Comparison of ENCODE assay signal across 11 cellular contexts in the genomic region with DNA sequence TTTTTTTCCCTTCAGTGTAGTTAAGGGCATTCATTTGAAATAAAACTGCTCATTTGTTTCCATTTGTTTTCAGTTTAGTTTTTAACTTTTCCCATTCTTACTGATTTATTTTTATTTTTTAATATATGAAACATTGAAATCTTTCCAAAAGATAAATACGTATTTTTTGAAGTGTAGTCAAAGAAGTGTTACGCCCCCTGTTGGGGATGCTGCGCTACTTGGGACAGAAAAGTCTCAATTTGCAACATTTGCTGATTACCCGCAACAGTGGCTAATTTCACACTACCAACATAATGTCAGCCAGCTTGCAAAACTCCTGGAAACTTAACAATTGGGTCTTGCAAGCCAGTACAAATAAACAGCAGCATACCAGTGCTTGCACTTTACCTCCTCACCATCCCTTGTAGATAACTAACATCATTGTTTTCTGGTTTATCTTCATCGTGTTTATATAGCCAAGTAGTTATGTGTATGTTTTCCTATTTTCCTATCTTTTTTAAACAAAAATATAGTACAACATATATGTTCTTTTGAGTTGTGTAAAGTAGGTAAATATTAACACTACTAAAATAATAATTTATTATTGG.
A peak's percentile ranks its signal among the peaks of the same experiment; 100 is the strongest.
DNase-seq lines count a peak whose midpoint lies in the region; ATAC-seq, FAIRE-seq and TF ChIP-seq lines count a peak whose summit lies in the region.
"Had no signal": no experiment of that assay in that cellular context is flagged by ENCODE, and none has a peak within 500 bp of the region (broad histone marks: within the 10 kb centered on the region; RNA-seq: fewer than 3 reads in every experiment).

No MANE protein-coding gene starts in this region.

- H3K27me3 Mint-ChIP-seq in nephron (ENCODE audit: low read depth), result no peaks in the 10 kb centered on the region

- FAIRE-seq in bronchial epithelial cell (lab: Jason Lieb, UNC) (no peak), GM12891 (lab: Jason Lieb, UNC) (no peak)

- H3K36me3 ChIP-seq in GM06990 (ENCODE audit: control insufficient read depth, insufficient read depth, low read length), result no peaks in the 10 kb centered on the region
- no peaks in the 10 kb centered on the region for H3K36me3 ChIP-seq in bronchial epithelial cell (ENCODE audit: control insufficient read depth, insufficient read depth, low read length)

- TF ChIP-seq CTCF in GM06990 (IDR thresholded peaks at IDR 0.05; ENCODE audit: insufficient read depth, low read length, poor library complexity, severe bottlenecking), result peak; percentile 34
- TF ChIP-seq CTCF in LNCAP (IDR thresholded peaks at IDR 0.05), result peak; percentile 32; the same call in 1 of the 2 replicates
- TF ChIP-seq CTCF in bronchial epithelial cell (IDR thresholded peaks at IDR 0.05; ENCODE audit: insufficient read depth, low read length, severe bottlenecking), result peak; percentile 14
- peak in 2 of 3 experiments; percentile 37 to 39 for TF ChIP-seq CTCF in nephron (IDR thresholded peaks at IDR 0.05; ENCODE audit: unreplicated experiment in 3 of 3)

- H3K27me3 ChIP-seq in GM06990 (replicated peaks; ENCODE audit: control insufficient read depth, insufficient read depth, low read length) (no peaks in the 10 kb centered on the region), bronchial epithelial cell (ENCODE audit: control insufficient read depth, insufficient read depth, low read length) (no peaks in the 10 kb centered on the region)

- no peaks in the 10 kb centered on the region for H3K9me3 Mint-ChIP-seq in nephron

- TF ChIP-seq POLR2A in GM12891 (IDR thresholded peaks at IDR 0.05; ENCODE audit: low read depth, low read length), result no peak

- no peak overlapping the region for H3K4me3 Mint-ChIP-seq in nephron

- no peaks in the 10 kb centered on the region for H3K36me3 Mint-ChIP-seq in nephron (ENCODE audit: low read depth)

- DNase-seq in GM06990 (ENCODE audit: extremely low read depth, insufficient read length) (no peak), bronchial epithelial cell (ENCODE audit: low read depth) (no peak), GM12891 (ENCODE audit: insufficient read length, low spot score) (no peak), SK-N-DZ (ENCODE audit: low spot score) (no peak)
- DNase-seq: activated CD4-positive, alpha-beta T cell treated with anti-CD3 and anti-CD28 coated beads, Interleukin-2, amount 50 U/mL, for 1 hour; NCI-H2029 treated with DMSO at 0.1 percent for 48 hours; SHP77 had no signal

- H3K27ac Mint-ChIP-seq in nephron, result no peak overlapping the region

- H3K4me3 ChIP-seq in GM06990 (replicated peaks; ENCODE audit: low read depth, low read length) (no peak overlapping the region), bronchial epithelial cell (ENCODE audit: low read depth, low read length) (no peak overlapping the region)

- ATAC-seq in HG03439 (IDR thresholded peaks at IDR 0.05; ENCODE audit: unreplicated experiment), result no peak
- ATAC-seq: esophagus mucosa had no signal

- no peaks in the 10 kb centered on the region for H3K4me1 Mint-ChIP-seq in nephron

TF ChIP-seq in GM12891, 5 proteins besides CTCF, POLR2A, EP300 and RAD21:
- TF ChIP-seq POLR2AphosphoS5 (IDR thresholded peaks at IDR 0.05; ENCODE audit: low read depth, low read length) (no peak), SPI1 (IDR thresholded peaks at IDR 0.05; ENCODE audit: low read depth, low read length) (no peak), PAX5 (IDR thresholded peaks at IDR 0.05; ENCODE audit: insufficient read depth, low read length, severe bottlenecking) (no peak), POU2F2 (IDR thresholded peaks at IDR 0.05; ENCODE audit: low read depth, low read length) (no peak), TAF1 (IDR thresholded peaks at IDR 0.05; ENCODE audit: low read depth, low read length) (no peak)
TF ChIP-seq in GM12891: peak in this region for 0.
